Comparison of ENCODE assay signal across 1 cellular context in genomic region chr4:69458184-69458826, GRCh38.
A peak's percentile ranks its signal among the peaks of the same experiment; 100 is the strongest.
TF ChIP-seq lines count a peak whose summit lies in the region.

No MANE protein-coding gene starts in this region.

TF ChIP-seq in HepG2, 621 proteins besides CTCF, POLR2A, EP300 and RAD21 (continued from another document and continues in another):
- no peak for TF ChIP-seq ZXDC (CRISPR knock-in tag; IDR thresholded peaks at IDR 0.05)
- TF ChIP-seq HES4 (CRISPR knock-in tag; IDR thresholded peaks at IDR 0.05; ENCODE audit: borderline replicate concordance): no peak
- no peak for TF ChIP-seq HNF1B (CRISPR knock-in tag; IDR thresholded peaks at IDR 0.05)
- no peak for TF ChIP-seq POLR2AphosphoS2 (IDR thresholded peaks at IDR 0.05; ENCODE audit: low read depth, low read length)
- no peak for TF ChIP-seq EEA1 (CRISPR knock-in tag; IDR thresholded peaks at IDR 0.05; ENCODE audit: borderline replicate concordance)
- peak; percentile 89 for TF ChIP-seq NCOA2 (CRISPR knock-in tag; IDR thresholded peaks at IDR 0.05)
- TF ChIP-seq NFATC3 (CRISPR knock-in tag; IDR thresholded peaks at IDR 0.05): no peak
- no peak for TF ChIP-seq CHD2 (IDR thresholded peaks at IDR 0.05; ENCODE audit: low read depth, low read length)
- TF ChIP-seq ZNF546 (CRISPR knock-in tag; conservative IDR thresholded peaks at IDR 0.05): no peak
- no peak for TF ChIP-seq NFIB (CRISPR knock-in tag; IDR thresholded peaks at IDR 0.05; ENCODE audit: borderline replicate concordance)
- TF ChIP-seq ZMYM3 (CRISPR knock-in tag; IDR thresholded peaks at IDR 0.05): no peak
- TF ChIP-seq IRF2 (CRISPR knock-in tag; IDR thresholded peaks at IDR 0.05): 0 out of 2 replicates have a peak, but pooled peaks have one; percentile 61
- no peak for TF ChIP-seq DNMT1 (CRISPR knock-in tag; IDR thresholded peaks at IDR 0.05)
- TF ChIP-seq, protein P1, sequence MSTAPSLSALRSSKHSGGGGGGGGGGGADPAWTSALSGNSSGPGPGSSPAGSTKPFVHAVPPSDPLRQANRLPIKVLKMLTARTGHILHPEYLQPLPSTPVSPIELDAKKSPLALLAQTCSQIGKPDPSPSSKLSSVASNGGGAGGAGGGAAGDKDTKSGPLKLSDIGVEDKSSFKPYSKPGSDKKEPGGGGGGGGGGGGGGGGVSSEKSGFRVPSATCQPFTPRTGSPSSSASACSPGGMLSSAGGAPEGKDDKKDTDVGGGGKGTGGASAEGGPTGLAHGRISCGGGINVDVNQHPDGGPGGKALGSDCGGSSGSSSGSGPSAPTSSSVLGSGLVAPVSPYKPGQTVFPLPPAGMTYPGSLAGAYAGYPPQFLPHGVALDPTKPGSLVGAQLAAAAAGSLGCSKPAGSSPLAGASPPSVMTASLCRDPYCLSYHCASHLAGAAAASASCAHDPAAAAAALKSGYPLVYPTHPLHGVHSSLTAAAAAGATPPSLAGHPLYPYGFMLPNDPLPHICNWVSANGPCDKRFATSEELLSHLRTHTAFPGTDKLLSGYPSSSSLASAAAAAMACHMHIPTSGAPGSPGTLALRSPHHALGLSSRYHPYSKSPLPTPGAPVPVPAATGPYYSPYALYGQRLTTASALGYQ (CRISPR knock-in tag; IDR thresholded peaks at IDR 0.05): no peak
- TF ChIP-seq ZNF235 (CRISPR knock-in tag; IDR thresholded peaks at IDR 0.05; ENCODE audit: borderline replicate concordance): no peak
- TF ChIP-seq SIX1 (CRISPR knock-in tag; IDR thresholded peaks at IDR 0.05; ENCODE audit: borderline replicate concordance): no peak
- TF ChIP-seq GATAD1 (CRISPR knock-in tag; IDR thresholded peaks at IDR 0.05): no peak
- no peak for TF ChIP-seq ZNF788 (CRISPR knock-in tag; IDR thresholded peaks at IDR 0.05; ENCODE audit: borderline replicate concordance)
- no peak for TF ChIP-seq ZNF333 (CRISPR knock-in tag; IDR thresholded peaks at IDR 0.05; ENCODE audit: borderline replicate concordance)
- TF ChIP-seq MED1 (CRISPR knock-in tag; IDR thresholded peaks at IDR 0.05): peak; percentile 83
- TF ChIP-seq ATF6 (CRISPR knock-in tag; conservative IDR thresholded peaks at IDR 0.05): no peak
- TF ChIP-seq ZFP90 (CRISPR knock-in tag; IDR thresholded peaks at IDR 0.05; ENCODE audit: borderline replicate concordance): no peak
- TF ChIP-seq GABPB1 (CRISPR knock-in tag; IDR thresholded peaks at IDR 0.05): no peak
- no peak for TF ChIP-seq NFYB (CRISPR knock-in tag; IDR thresholded peaks at IDR 0.05)
- TF ChIP-seq ATF2 (CRISPR knock-in tag; IDR thresholded peaks at IDR 0.05): no peak
- no peak for TF ChIP-seq JDP2 (CRISPR knock-in tag; IDR thresholded peaks at IDR 0.05; ENCODE audit: borderline replicate concordance)
- no peak for TF ChIP-seq SNRNP70 (IDR thresholded peaks at IDR 0.05; ENCODE audit: low read depth, low read length)
- peak; percentile 96 for TF ChIP-seq ARID5B (CRISPR knock-in tag; IDR thresholded peaks at IDR 0.05)
- no peak for TF ChIP-seq TBP (CRISPR knock-in tag; IDR thresholded peaks at IDR 0.05)
- TF ChIP-seq ZNF510 (CRISPR knock-in tag; IDR thresholded peaks at IDR 0.05; ENCODE audit: low read depth): no peak
- TF ChIP-seq ESRRA (CRISPR knock-in tag; IDR thresholded peaks at IDR 0.05; ENCODE audit: low read depth): 0 out of 2 replicates have a peak, but pooled peaks have one; percentile 37
- no peak for TF ChIP-seq PRMT3 (CRISPR knock-in tag; IDR thresholded peaks at IDR 0.05; ENCODE audit: borderline replicate concordance, low read depth)
- TF ChIP-seq NCOR1 (IDR thresholded peaks at IDR 0.05; ENCODE audit: borderline replicate concordance, low read length): peak; percentile 62; the same call in 1 of the 2 replicates
- no peak for TF ChIP-seq HINFP (CRISPR knock-in tag; IDR thresholded peaks at IDR 0.05; ENCODE audit: low read depth)
- no peak for TF ChIP-seq ZNF572 (CRISPR knock-in tag; IDR thresholded peaks at IDR 0.05)
- TF ChIP-seq ZNF556 (CRISPR knock-in tag; IDR thresholded peaks at IDR 0.05; ENCODE audit: borderline replicate concordance): no peak; the same call in 1 of the 2 replicates
- TF ChIP-seq TSC22D2 (CRISPR knock-in tag; IDR thresholded peaks at IDR 0.05; ENCODE audit: borderline replicate concordance): no peak
- TF ChIP-seq SAP130 (CRISPR knock-in tag; IDR thresholded peaks at IDR 0.05; ENCODE audit: low read depth): no peak; the same call in 1 of the 2 replicates
- no peak for TF ChIP-seq TGIF2 (CRISPR knock-in tag; IDR thresholded peaks at IDR 0.05)
- TF ChIP-seq CC2D1A (CRISPR knock-in tag; IDR thresholded peaks at IDR 0.05): no peak
- peak; percentile 37; the same call in 1 of the 2 replicates for TF ChIP-seq THAP11 (CRISPR knock-in tag; IDR thresholded peaks at IDR 0.05)
- no peak for TF ChIP-seq TRAFD1 (CRISPR knock-in tag; IDR thresholded peaks at IDR 0.05; ENCODE audit: borderline replicate concordance)
- TF ChIP-seq HCFC1 (IDR thresholded peaks at IDR 0.05; ENCODE audit: low read depth, low read length): no peak
- TF ChIP-seq FOXP1 (IDR thresholded peaks at IDR 0.05): no peak
- TF ChIP-seq FOXP1 (CRISPR knock-in tag; IDR thresholded peaks at IDR 0.05): peak; percentile 71; the same call in 1 of the 2 replicates
- no peak for TF ChIP-seq ZFAT (CRISPR knock-in tag; conservative IDR thresholded peaks at IDR 0.05)
- TF ChIP-seq ETV5 (CRISPR knock-in tag; IDR thresholded peaks at IDR 0.05; ENCODE audit: borderline replicate concordance): peak; percentile 35; the same call in 1 of the 2 replicates
- no peak for TF ChIP-seq ZNF468 (CRISPR knock-in tag; IDR thresholded peaks at IDR 0.05)
- TF ChIP-seq, protein P2, sequence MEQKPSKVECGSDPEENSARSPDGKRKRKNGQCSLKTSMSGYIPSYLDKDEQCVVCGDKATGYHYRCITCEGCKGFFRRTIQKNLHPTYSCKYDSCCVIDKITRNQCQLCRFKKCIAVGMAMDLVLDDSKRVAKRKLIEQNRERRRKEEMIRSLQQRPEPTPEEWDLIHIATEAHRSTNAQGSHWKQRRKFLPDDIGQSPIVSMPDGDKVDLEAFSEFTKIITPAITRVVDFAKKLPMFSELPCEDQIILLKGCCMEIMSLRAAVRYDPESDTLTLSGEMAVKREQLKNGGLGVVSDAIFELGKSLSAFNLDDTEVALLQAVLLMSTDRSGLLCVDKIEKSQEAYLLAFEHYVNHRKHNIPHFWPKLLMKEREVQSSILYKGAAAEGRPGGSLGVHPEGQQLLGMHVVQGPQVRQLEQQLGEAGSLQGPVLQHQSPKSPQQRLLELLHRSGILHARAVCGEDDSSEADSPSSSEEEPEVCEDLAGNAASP (CRISPR knock-in tag; IDR thresholded peaks at IDR 0.05; ENCODE audit: borderline replicate concordance): no peak; the same call in 1 of the 2 replicates
